Comparison of ENCODE assay signal across 15 cellular contexts in genomic region chr17:60165976-60166375, GRCh38. TPM values are rescaled to one million over a fixed set of nuclear protein-coding genes. Genes with fewer than 3 reads are reported as not detected.
A peak's percentile ranks its signal among the peaks of the same experiment; 100 is the strongest.
DNase-seq lines count a peak whose midpoint lies in the region; ATAC-seq, FAIRE-seq and TF ChIP-seq lines count a peak whose summit lies in the region.
"Had no signal": no experiment of that assay in that cellular context is flagged by ENCODE, and none has a peak within 500 bp of the region (broad histone marks: within the 10 kb centered on the region; RNA-seq: fewer than 3 reads in every experiment).

No MANE protein-coding gene starts in this region.

- peak; percentile 28 for DNase-seq in stimulated activated CD4-positive, alpha-beta T cell treated with anti-CD3 and anti-CD28 coated beads, Interleukin-4, amount 100 ng/mL, for 24 hours
- DNase-seq in stimulated activated CD4-positive, alpha-beta T cell treated with anti-CD3 and anti-CD28 coated beads, Interleukin-12 subunit alpha, Interleukin-12 subunit beta, amount 100 ng/mL, for 4 hours = no peak
- peak; percentile 81 for DNase-seq in colonic mucosa
- DNase-seq in urothelium cell line (ENCODE audit: low spot score) = peak; percentile 40
- no peak for DNase-seq in NCI-H2081 treated with DMSO at 0.1 percent for 48 hours (lab: John Stamatoyannopoulos, UW)
- no peak for DNase-seq in C1 segment of cervical spinal cord (lab: John Stamatoyannopoulos, UW)
- no peak for DNase-seq in CD8-positive, alpha-beta T cell
- DNase-seq: CD8-positive, alpha-beta memory T cell; effector memory CD4-positive, alpha-beta T cell; NCI-H1092 treated with DMSO at 0.1 percent for 48 hours; T1000; testis had no signal

- H3K27me3 ChIP-seq in OCI-LY3 (ENCODE audit: low read depth, low read length) = no peaks in the 10 kb centered on the region
- H3K27me3 ChIP-seq in colonic mucosa = no peaks in the 10 kb centered on the region
- no peaks in the 10 kb centered on the region for H3K27me3 ChIP-seq in CD8-positive, alpha-beta T cell (ENCODE audit: insufficient read depth, low read length)
- H3K27me3 ChIP-seq: adrenal gland, neural progenitor cell, testis had no signal

- no peak for TF ChIP-seq CTCF in OCI-LY3 (IDR thresholded peaks at IDR 0.05; ENCODE audit: low read depth, low read length)
- no peak for TF ChIP-seq CTCF in colonic mucosa (IDR thresholded peaks at IDR 0.05)
- TF ChIP-seq CTCF in CD8-positive, alpha-beta T cell (IDR thresholded peaks at IDR 0.05) = no peak

- no peak overlapping the region for H3K27ac Mint-ChIP-seq in CD8-positive, alpha-beta T cell
- H3K27ac Mint-ChIP-seq: neural progenitor cell had no signal

- peaks cover 12% of the 10 kb centered on the region for H3K4me1 Mint-ChIP-seq in CD8-positive, alpha-beta T cell (ENCODE audit: low read depth)

- H3K36me3 ChIP-seq in OCI-LY3 (replicated peaks; ENCODE audit: low read depth, low read length) (no peaks in the 10 kb centered on the region), colonic mucosa (no peaks in the 10 kb centered on the region)
- H3K36me3 ChIP-seq in CD8-positive, alpha-beta T cell (ENCODE audit: insufficient read depth, low read length) = no peaks in the 10 kb centered on the region
- H3K36me3 ChIP-seq: adrenal gland, neural progenitor cell had no signal

- H3K9ac ChIP-seq in OCI-LY3 (ENCODE audit: low read length) = no peak overlapping the region
- H3K9ac ChIP-seq in colonic mucosa (ENCODE audit: low read depth in 2 of 2, low read length in 2 of 2) = peak overlapping the region in 1 of 2 donors; percentile 19
- H3K9ac ChIP-seq: neural progenitor cell had no signal

- CTCF ChIA-PET in CD8-positive, alpha-beta T cell (lab: Charles Lee) = no interaction called here

- no peaks in the 10 kb centered on the region for H3K36me3 Mint-ChIP-seq in CD8-positive, alpha-beta T cell
- H3K36me3 Mint-ChIP-seq: CD8-positive, alpha-beta memory T cell; neural progenitor cell had no signal

- H3K4me3 ChIP-seq in OCI-LY3 (ENCODE audit: low read length) (peak overlapping the region; percentile 7; the same call in 1 of the 2 replicates), colonic mucosa (no peak overlapping the region)
- no peak overlapping the region for H3K4me3 ChIP-seq in CD8-positive, alpha-beta T cell (ENCODE audit: low read depth, low read length)
- H3K4me3 ChIP-seq: adrenal gland, neural progenitor cell, testis had no signal

- H3K9me3 ChIP-seq in OCI-LY3 (ENCODE audit: insufficient read depth, low read length) = no peaks in the 10 kb centered on the region
- no peaks in the 10 kb centered on the region for H3K9me3 ChIP-seq in colonic mucosa
- H3K9me3 ChIP-seq in CD8-positive, alpha-beta T cell (ENCODE audit: low read length) = no peaks in the 10 kb centered on the region
- H3K9me3 ChIP-seq: adrenal gland, testis had no signal

- no peaks in the 10 kb centered on the region for H3K9me3 Mint-ChIP-seq in CD8-positive, alpha-beta T cell
- H3K9me3 Mint-ChIP-seq: CD8-positive, alpha-beta memory T cell; neural progenitor cell had no signal

- intact Hi-C loops in colonic mucosa (cut with DNase I) = no loop called here
- intact Hi-C loops in CD8-positive, alpha-beta T cell (cut with DNase I, micrococcal nuclease) = no loop called here

- H3K4me3 Mint-ChIP-seq in CD8-positive, alpha-beta T cell = no peak overlapping the region
- H3K4me3 Mint-ChIP-seq: CD8-positive, alpha-beta memory T cell; neural progenitor cell had no signal

- POLR2A ChIA-PET in CD8-positive, alpha-beta T cell (lab: Charles Lee) = interaction anchor here (0.5 kb wide), 1 partner anchor 773 kb away, joined by 3 read pairs; no protein-coding TSS in a partner anchor

- H3K27me3 Mint-ChIP-seq in CD8-positive, alpha-beta T cell (ENCODE audit: low read depth) = peaks cover 7% of the 10 kb centered on the region

- H3K27ac ChIP-seq in OCI-LY3 (ENCODE audit: low read length) (no peak overlapping the region), colonic mucosa (peak overlapping the region; percentile 57)
- H3K27ac ChIP-seq in CD8-positive, alpha-beta T cell (ENCODE audit: low read depth, low read length) = no peak overlapping the region
- H3K27ac ChIP-seq: adrenal gland, neural progenitor cell, testis had no signal

- no peaks in the 10 kb centered on the region for H3K79me2 ChIP-seq in OCI-LY3 (ENCODE audit: low read length)

- peak overlapping the region; percentile 52 for H3K4me2 ChIP-seq in OCI-LY3 (ENCODE audit: low read length)
- H3K4me2 ChIP-seq: neural progenitor cell had no signal

- peak overlapping the region; percentile 69 for H2AFZ ChIP-seq in OCI-LY3 (ENCODE audit: low read depth, low read length)
- H2AFZ ChIP-seq: neural progenitor cell had no signal

- ATAC-seq in CD8-positive, alpha-beta T cell = no peak

- no peaks in the 10 kb centered on the region for H4K20me1 ChIP-seq in OCI-LY3 (ENCODE audit: insufficient read depth, low read length)

- peak; percentile 74 for FAIRE-seq in urothelium cell line (lab: Jason Lieb, UNC)

- H3K4me1 ChIP-seq in OCI-LY3 (ENCODE audit: low read length) (peaks cover 39% of the 10 kb centered on the region), colonic mucosa (peaks cover 29% of the 10 kb centered on the region)
- H3K4me1 ChIP-seq in CD8-positive, alpha-beta T cell (ENCODE audit: insufficient read depth, low read length) = peaks cover 12% of the 10 kb centered on the region
- H3K4me1 ChIP-seq: testis had no signal

RNA-seq across cellular contexts. Expression of gene CA4, which starts 16.2 kb away (rescaled TPM):
- total RNA-seq in colonic mucosa = 100 to 1,000 TPM; 111 to 397 TPM
- not detected for total RNA-seq in CD8-positive, alpha-beta T cell
- total RNA-seq: CD8-positive, alpha-beta memory T cell had no signal

Comparison
In these comparisons a context has a peak if more than half of its experiments do, and no peak if none do; other contexts are left out.
1. DNase-seq: peak in stimulated activated CD4-positive, alpha-beta T cell treated with anti-CD3 and anti-CD28 coated beads, Interleukin-4, amount 100 ng/mL, for 24 hours (single experiment), colonic mucosa (single experiment) and urothelium cell line (single experiment); none in stimulated activated CD4-positive, alpha-beta T cell treated with anti-CD3 and anti-CD28 coated beads, Interleukin-12 subunit alpha, Interleukin-12 subunit beta, amount 100 ng/mL, for 4 hours (single experiment), NCI-H2081 treated with DMSO at 0.1 percent for 48 hours (single experiment), C1 segment of cervical spinal cord (0 of 14) and CD8-positive, alpha-beta T cell (0 of 7).
2. RNA of gene CA4, which starts 16.2 kb away (total RNA-seq): 111 to 397 TPM in colonic mucosa; not detected in CD8-positive, alpha-beta T cell; every median in the first group is over 100 times any median in the second.